ENCODE assay signal across 30 cellular contexts in genomic region chr4:103268746-103269145, GRCh38.
"Had no signal": no experiment of that assay in that cellular context is flagged by ENCODE, and none has a peak within 500 bp of the region (broad histone marks: within the 10 kb centered on the region; RNA-seq: fewer than 3 reads in every experiment).

No MANE protein-coding gene starts in this region.

- H3K9me3 ChIP-seq: ovary, psoas muscle, transverse colon, upper lobe of right lung, uterus had no signal

- H3K4me3 ChIP-seq: coronary artery, lung, neural progenitor cell, ovary, psoas muscle, smooth muscle cell, suprapubic skin, transverse colon, upper lobe of right lung, uterus had no signal

- H3K36me3 ChIP-seq: neural progenitor cell, ovary, suprapubic skin, transverse colon, upper lobe of right lung, uterus had no signal

- FAIRE-seq: endometrium, frontal cortex, kidney had no signal

- H3K4me1 Mint-ChIP-seq: naive thymus-derived CD4-positive, alpha-beta T cell; nephron; neural progenitor cell; stimulated activated naive CD8-positive, alpha-beta T cell treated with anti-CD3 and anti-CD28 coated beads, Interleukin-15, amount 100 ng/mL, for 72 hours had no signal

- H3K27ac Mint-ChIP-seq: naive thymus-derived CD4-positive, alpha-beta T cell; nephron; neural progenitor cell had no signal

- H3K36me3 Mint-ChIP-seq: naive thymus-derived CD4-positive, alpha-beta T cell; neural progenitor cell had no signal

- H3K9ac ChIP-seq: neural progenitor cell had no signal

- H3K4me2 ChIP-seq: neural progenitor cell, smooth muscle cell had no signal

- H3K4me3 Mint-ChIP-seq: naive thymus-derived CD4-positive, alpha-beta T cell; nephron; neural progenitor cell; stimulated activated naive CD8-positive, alpha-beta T cell treated with anti-CD3 and anti-CD28 coated beads, Interleukin-15, amount 100 ng/mL, for 72 hours had no signal

- ATAC-seq: left lobe of liver; naive thymus-derived CD4-positive, alpha-beta T cell; psoas muscle; sciatic nerve; stimulated activated naive CD8-positive, alpha-beta T cell treated with anti-CD3 and anti-CD28 coated beads, Interleukin-15, amount 100 ng/mL, for 72 hours; upper lobe of right lung had no signal

- H3K27me3 ChIP-seq: neural progenitor cell, ovary, suprapubic skin, transverse colon, upper lobe of right lung, uterus had no signal

- DNase-seq: dermis blood vessel endothelial cell; effector memory CD4-positive, alpha-beta T cell; head of caudate nucleus; kidney; mesendoderm; midbrain; naive thymus-derived CD4-positive, alpha-beta T cell; nucleus accumbens; ovary; posterior cingulate gyrus; psoas muscle; stimulated activated CD4-positive, alpha-beta T cell treated with anti-CD3 and anti-CD28 coated beads, Interleukin-12 subunit alpha, Interleukin-12 subunit beta, amount 100 ng/mL, for 4 hours; stimulated activated CD4-positive, alpha-beta T cell treated with anti-CD3 and anti-CD28 coated beads, Interleukin-1b, Interleukin-23, amount 100 ng/mL, for 48 hours; stimulated activated CD4-positive, alpha-beta T cell treated with anti-CD3 and anti-CD28 coated beads, Interleukin-4, amount 100 ng/mL, for 1 hour; stimulated activated CD8-positive, alpha-beta memory T cell treated with anti-CD3 and anti-CD28 coated beads, Interleukin-4, amount 100 ng/mL, for 48 hours; stimulated activated naive CD4-positive, alpha-beta T cell; stimulated activated naive CD8-positive, alpha-beta T cell treated with anti-CD3 and anti-CD28 coated beads, Interleukin-15, amount 100 ng/mL, for 72 hours; transverse colon; upper lobe of right lung; uterus had no signal

- H2AFZ ChIP-seq: neural progenitor cell had no signal

- H3K4me1 ChIP-seq: neural progenitor cell, psoas muscle, suprapubic skin, transverse colon, upper lobe of right lung, uterus had no signal

- H3K27ac ChIP-seq: coronary artery, neural progenitor cell, ovary, psoas muscle, suprapubic skin, transverse colon, upper lobe of right lung, uterus had no signal
